Comparison of ENCODE assay signal across 31 cellular contexts in genomic region chr12:124022161-124022560, GRCh38.
"Had no signal": no experiment of that assay in that cellular context is flagged by ENCODE, and none has a peak within 500 bp of the region (broad histone marks: within the 10 kb centered on the region; RNA-seq: fewer than 3 reads in every experiment).

No MANE protein-coding gene starts in this region.

- ATAC-seq: activated CD4-positive, alpha-beta T cell treated with anti-CD3 and anti-CD28 coated beads for 36 hours; activated CD8-positive, alpha-beta memory T cell treated with anti-CD3 and anti-CD28 coated beads, Interleukin-2, amount 10 ng/mL, durations not matched to agents 7 days and 5 days; activated CD8-positive, alpha-beta T cell treated with anti-CD3 and anti-CD28 coated beads, Interleukin-2, amount 10 ng/mL, durations not matched to agents 7 days and 5 days; activated naive CD8-positive, alpha-beta T cell treated with anti-CD3 and anti-CD28 coated beads, Interleukin-2, amount 50 U/mL, for 24 hours; body of pancreas; gastroesophageal sphincter had no signal

- H3K36me3 ChIP-seq: adrenal gland, esophagus squamous epithelium, gastroesophageal sphincter had no signal

- H3K4me3 ChIP-seq: adrenal gland, body of pancreas, esophagus squamous epithelium, gastroesophageal sphincter had no signal

- H3K27me3 ChIP-seq: adrenal gland, body of pancreas, esophagus squamous epithelium, gastroesophageal sphincter had no signal

- H3K9me3 Mint-ChIP-seq: activated CD4-positive, alpha-beta memory T cell treated with anti-CD3 and anti-CD28 coated beads for 36 hours; activated CD4-positive, alpha-beta T cell treated with anti-CD3 and anti-CD28 coated beads, Interleukin-2, amount 10 ng/mL, durations not matched to agents 24 days and 14 days; activated naive CD4-positive, alpha-beta T cell treated with anti-CD3 and anti-CD28 coated beads for 36 hours; activated naive CD4-positive, alpha-beta T cell treated with anti-CD3 and anti-CD28 coated beads, Interleukin-2, amount 50 U/mL, for 24 hours; activated naive CD8-positive, alpha-beta T cell treated with anti-CD3 and anti-CD28 coated beads for 36 hours; activated naive CD8-positive, alpha-beta T cell treated with anti-CD3 and anti-CD28 coated beads, Interleukin-2, amount 50 U/mL, for 24 hours; activated T-helper 1 cell treated with anti-CD3 and anti-CD28 coated beads, Interleukin-12 subunit alpha, Interleukin-12 subunit beta, Interleukin-2, Interleukin-4 antibody, amounts not matched to agents 30 ng/mL and 10 ng/mL and 1 ng/mL, durations not matched to agents 14 hours and 24 hours and 36 hours; activated T-helper 2 cell treated with anti-CD3 and anti-CD28 coated beads, Interferon-gamma antibody, Interleukin-2, Interleukin-4, amounts not matched to agents 10 μg/mL and 5 μg/mL and 100 μg/mL, durations not matched to agents 14 hours and 24 hours and 36 hours had no signal

- H3K4me1 Mint-ChIP-seq: activated CD4-positive, alpha-beta T cell treated with anti-CD3 and anti-CD28 coated beads for 36 hours; activated CD4-positive, alpha-beta T cell treated with anti-CD3 and anti-CD28 coated beads, Interleukin-2, amount 10 ng/mL, durations not matched to agents 24 days and 14 days; activated CD8-positive, alpha-beta memory T cell treated with anti-CD3 and anti-CD28 coated beads, Interleukin-2, amount 10 ng/mL, durations not matched to agents 7 days and 5 days; activated naive CD4-positive, alpha-beta T cell treated with anti-CD3 and anti-CD28 coated beads, Interleukin-2, amount 50 U/mL, for 24 hours; activated naive CD8-positive, alpha-beta T cell treated with anti-CD3 and anti-CD28 coated beads for 36 hours; activated naive CD8-positive, alpha-beta T cell treated with anti-CD3 and anti-CD28 coated beads, Interleukin-2, amount 50 U/mL, for 24 hours had no signal

- H3K36me3 Mint-ChIP-seq: activated CD4-positive, alpha-beta memory T cell treated with anti-CD3 and anti-CD28 coated beads for 36 hours; activated CD8-positive, alpha-beta memory T cell treated with anti-CD3 and anti-CD28 coated beads, Interleukin-2, amount 10 ng/mL, durations not matched to agents 7 days and 5 days; activated naive CD8-positive, alpha-beta T cell treated with anti-CD3 and anti-CD28 coated beads for 36 hours had no signal

- H3K27ac ChIP-seq: adrenal gland, body of pancreas, epithelial cell of prostate, esophagus squamous epithelium, gastroesophageal sphincter had no signal

- H3K4me3 Mint-ChIP-seq: activated CD4-positive, alpha-beta memory T cell treated with anti-CD3 and anti-CD28 coated beads for 36 hours; activated CD4-positive, alpha-beta T cell treated with anti-CD3 and anti-CD28 coated beads for 36 hours; activated CD4-positive, alpha-beta T cell treated with anti-CD3 and anti-CD28 coated beads, Interleukin-2, amount 10 ng/mL, durations not matched to agents 24 days and 14 days; activated CD8-positive, alpha-beta memory T cell treated with anti-CD3 and anti-CD28 coated beads, Interleukin-2, amount 10 ng/mL, durations not matched to agents 7 days and 5 days; activated CD8-positive, alpha-beta T cell treated with anti-CD3 and anti-CD28 coated beads, Interleukin-2, amount 10 ng/mL, durations not matched to agents 7 days and 5 days; activated naive CD4-positive, alpha-beta T cell treated with anti-CD3 and anti-CD28 coated beads for 36 hours; activated naive CD4-positive, alpha-beta T cell treated with anti-CD3 and anti-CD28 coated beads, Interleukin-2, amount 50 U/mL, for 24 hours; activated naive CD8-positive, alpha-beta T cell treated with anti-CD3 and anti-CD28 coated beads for 36 hours; activated naive CD8-positive, alpha-beta T cell treated with anti-CD3 and anti-CD28 coated beads, Interleukin-2, amount 50 U/mL, for 24 hours; activated T-helper 1 cell treated with anti-CD3 and anti-CD28 coated beads, Interleukin-12 subunit alpha, Interleukin-12 subunit beta, Interleukin-2, Interleukin-4 antibody, amounts not matched to agents 30 ng/mL and 10 ng/mL and 1 ng/mL, durations not matched to agents 14 hours and 24 hours and 36 hours had no signal

- H3K4me1 ChIP-seq: body of pancreas had no signal

- H3K9me3 ChIP-seq: adrenal gland, body of pancreas, esophagus squamous epithelium, gastroesophageal sphincter had no signal

- FAIRE-seq: colon, endometrium, endothelial cell of umbilical vein had no signal

- H3K27ac Mint-ChIP-seq: activated CD4-positive, alpha-beta memory T cell treated with anti-CD3 and anti-CD28 coated beads for 36 hours; activated CD4-positive, alpha-beta T cell treated with anti-CD3 and anti-CD28 coated beads for 36 hours; activated CD4-positive, alpha-beta T cell treated with anti-CD3 and anti-CD28 coated beads, Interleukin-2, amount 10 ng/mL, durations not matched to agents 24 days and 14 days; activated CD8-positive, alpha-beta memory T cell treated with anti-CD3 and anti-CD28 coated beads, Interleukin-2, amount 10 ng/mL, durations not matched to agents 7 days and 5 days; activated CD8-positive, alpha-beta T cell treated with anti-CD3 and anti-CD28 coated beads, Interleukin-2, amount 10 ng/mL, durations not matched to agents 7 days and 5 days; activated naive CD4-positive, alpha-beta T cell treated with anti-CD3 and anti-CD28 coated beads for 36 hours; activated naive CD4-positive, alpha-beta T cell treated with anti-CD3 and anti-CD28 coated beads, Interleukin-2, amount 50 U/mL, for 24 hours; activated naive CD8-positive, alpha-beta T cell treated with anti-CD3 and anti-CD28 coated beads for 36 hours; activated naive CD8-positive, alpha-beta T cell treated with anti-CD3 and anti-CD28 coated beads, Interleukin-2, amount 50 U/mL, for 24 hours; activated T-helper 2 cell treated with anti-CD3 and anti-CD28 coated beads, Interferon-gamma antibody, Interleukin-2, Interleukin-4, amounts not matched to agents 10 μg/mL and 5 μg/mL and 100 μg/mL, durations not matched to agents 14 hours and 24 hours and 36 hours had no signal

- DNase-seq: activated CD4-positive, alpha-beta memory T cell treated with anti-CD3 and anti-CD28 coated beads for 36 hours; activated CD4-positive, alpha-beta T cell treated with anti-CD3 and anti-CD28 coated beads for 36 hours; activated CD4-positive, alpha-beta T cell treated with anti-CD3 and anti-CD28 coated beads, Interleukin-2, amount 10 ng/mL, durations not matched to agents 24 days and 14 days; activated CD4-positive, CD25-positive, alpha-beta regulatory T cell; activated CD4-positive, CD25-positive, alpha-beta regulatory T cell treated with anti-CD3 and anti-CD28 coated beads, Interleukin-2, amount 50 U/mL, for 72 hours; activated CD8-positive, alpha-beta memory T cell treated with anti-CD3 and anti-CD28 coated beads, Interleukin-2, amount 10 ng/mL, durations not matched to agents 7 days and 5 days; activated CD8-positive, alpha-beta memory T cell treated with anti-CD3 and anti-CD28 coated beads, Interleukin-2, amount 50 U/mL, for 4 hours; activated CD8-positive, alpha-beta T cell treated with anti-CD3 and anti-CD28 coated beads, Interleukin-2, amount 10 ng/mL, durations not matched to agents 7 days and 5 days; activated effector memory CD4-positive, alpha-beta T cell treated with anti-CD3 and anti-CD28 coated beads, Interleukin-2, amount 50 U/mL, for 16 hours; activated naive CD4-positive, alpha-beta T cell treated with anti-CD3 and anti-CD28 coated beads for 36 hours; activated naive CD8-positive, alpha-beta T cell treated with anti-CD3 and anti-CD28 coated beads for 36 hours; activated naive CD8-positive, alpha-beta T cell treated with anti-CD3 and anti-CD28 coated beads, Interleukin-2, amount 50 U/mL, for 24 hours; activated T-cell treated with anti-CD3 and anti-CD28 coated beads, Interleukin-2, amount 50 U/mL, for 1 hour; activated T-cell treated with anti-CD3 and anti-CD28 coated beads, Interleukin-2, amount 50 U/mL, for 48 hours; amygdala; aorta; body of pancreas; caudate nucleus; effector CD8-positive, alpha-beta T cell; esophagus squamous epithelium; foreskin melanocyte; T-helper 2 cell had no signal

- H3K27me3 Mint-ChIP-seq: activated CD4-positive, alpha-beta memory T cell treated with anti-CD3 and anti-CD28 coated beads for 36 hours; activated CD4-positive, alpha-beta T cell treated with anti-CD3 and anti-CD28 coated beads for 36 hours; activated CD4-positive, alpha-beta T cell treated with anti-CD3 and anti-CD28 coated beads, Interleukin-2, amount 10 ng/mL, durations not matched to agents 24 days and 14 days; activated CD8-positive, alpha-beta memory T cell treated with anti-CD3 and anti-CD28 coated beads, Interleukin-2, amount 10 ng/mL, durations not matched to agents 7 days and 5 days; activated naive CD4-positive, alpha-beta T cell treated with anti-CD3 and anti-CD28 coated beads, Interleukin-2, amount 50 U/mL, for 24 hours; activated naive CD8-positive, alpha-beta T cell treated with anti-CD3 and anti-CD28 coated beads for 36 hours; activated naive CD8-positive, alpha-beta T cell treated with anti-CD3 and anti-CD28 coated beads, Interleukin-2, amount 50 U/mL, for 24 hours had no signal
